Comparison of ENCODE assay signal across 8 cellular contexts in the genomic region with DNA sequence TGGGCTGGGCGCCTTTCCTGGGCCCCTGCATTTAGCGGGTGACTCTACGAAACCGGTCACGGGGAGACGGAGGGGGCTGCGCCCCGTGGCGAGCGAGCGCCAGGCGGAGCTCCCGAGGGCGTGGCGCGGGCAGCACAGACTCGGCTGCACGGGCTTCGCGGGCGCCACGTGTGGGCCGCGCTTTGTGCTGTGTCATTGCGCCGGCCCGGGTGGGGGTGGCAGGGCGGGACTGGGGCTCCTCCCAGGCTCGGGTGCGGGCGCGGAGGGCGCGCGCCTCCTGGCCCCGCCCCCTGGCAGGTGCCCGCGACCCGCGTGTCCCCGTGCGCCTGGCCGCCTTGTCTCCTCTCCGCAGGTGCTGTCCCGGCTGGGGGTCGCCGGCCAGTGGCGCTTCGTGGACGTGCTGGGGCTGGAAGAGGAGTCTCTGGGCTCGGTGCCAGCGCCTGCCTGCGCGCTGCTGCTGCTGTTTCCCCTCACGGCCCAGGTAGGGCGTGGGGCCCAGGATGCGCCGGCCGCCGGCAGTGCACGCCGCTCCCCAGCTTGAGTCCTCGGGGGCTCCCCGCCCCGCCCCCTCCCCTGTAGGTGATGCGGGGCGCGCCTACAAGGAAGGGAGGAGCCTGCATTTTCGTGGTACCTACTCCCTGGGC. TPM values are rescaled to one million over a fixed set of nuclear protein-coding genes. Genes with fewer than 3 reads are reported as not detected.
A peak's percentile ranks its signal among the peaks of the same experiment; 100 is the strongest.
DNase-seq lines count a peak whose midpoint lies in the region; ATAC-seq and TF ChIP-seq lines count a peak whose summit lies in the region.

No MANE protein-coding gene starts in this region.

- WGBS in prostate gland = 4% methylated on average over 32 of the region's 69 CpGs

- H3K4me1 ChIP-seq in right atrium auricular region (peaks cover 0 to 20% of the 10 kb centered on the region in 2 donors), prostate gland (replicated peaks) (no peaks in the 10 kb centered on the region)

- H3K9me3 ChIP-seq in right atrium auricular region (no peaks in the 10 kb centered on the region), prostate gland (no peaks in the 10 kb centered on the region)

- intact Hi-C loops in prostate gland (cut with DNase I) = no loop called here

- H3K4me3 ChIP-seq in right atrium auricular region (peak overlapping the region; percentile 41 to 65), prostate gland (peak overlapping the region; percentile 33 to 38)

- no peak for TF ChIP-seq POLR2A in prostate gland (IDR thresholded peaks at IDR 0.05)

- peak; percentile 67 for ATAC-seq in HG02852 (IDR thresholded peaks at IDR 0.05; ENCODE audit: unreplicated experiment)

- H3K36me3 ChIP-seq in right atrium auricular region (no peaks in the 10 kb centered on the region), prostate gland (no peaks in the 10 kb centered on the region)

- DNase-seq in NCI-H2107 (lab: John Stamatoyannopoulos, UW) (peak; percentile 48), NCI-H2107 treated with DMSO at 0.1 percent for 48 hours (lab: John Stamatoyannopoulos, UW; ENCODE audit: unreplicated experiment) (no peak), NCI-H226 (peak; percentile 74), amniotic stem cell (lab: John Stamatoyannopoulos, UW) (peak; percentile 22), right atrium auricular region (ENCODE audit: low spot score) (no peak), prostate gland (ENCODE audit: low spot score) (no peak), UCSD-AML1 (lab: John Stamatoyannopoulos, UW; ENCODE audit: unreplicated experiment) (no peak)

- no peak for TF ChIP-seq CTCF in right atrium auricular region (IDR thresholded peaks at IDR 0.05)
- TF ChIP-seq CTCF in prostate gland (IDR thresholded peaks at IDR 0.05) = no peak

- no peaks in the 10 kb centered on the region for H3K27me3 ChIP-seq in right atrium auricular region
- no peaks in the 10 kb centered on the region for H3K27me3 ChIP-seq in prostate gland (replicated peaks; ENCODE audit: insufficient read depth)

- H3K27ac ChIP-seq in right atrium auricular region (peak overlapping the region in 1 of 2 donors; percentile 42), prostate gland (no peak overlapping the region)

RNA-seq across cellular contexts. Expression of gene UCHL1, which starts 0.7 kb away (rescaled TPM):
- total RNA-seq in right atrium auricular region (100 to 1,000 TPM in 1 of 2 donors, 10 to 100 TPM in 1; 36.8 to 126 TPM), prostate gland (10 to 100 TPM; 11.6 to 61.5 TPM)

RNA-seq across cellular contexts. Expression of gene APBB2, which starts 43.0 kb away (rescaled TPM):
- total RNA-seq in right atrium auricular region (10 to 100 TPM; 37.3 to 75.3 TPM), prostate gland (10 to 100 TPM; 17.4 to 56.6 TPM)

Comparison
In these comparisons a context has a peak if more than half of its experiments do, and no peak if none do; other contexts are left out.
1. DNase-seq: peak in NCI-H2107 (single experiment), NCI-H226 (single experiment) and amniotic stem cell (single experiment); none in NCI-H2107 treated with DMSO at 0.1 percent for 48 hours (single experiment), right atrium auricular region (single experiment), prostate gland (single experiment) and UCSD-AML1 (single experiment).